In the genomic region with DNA sequence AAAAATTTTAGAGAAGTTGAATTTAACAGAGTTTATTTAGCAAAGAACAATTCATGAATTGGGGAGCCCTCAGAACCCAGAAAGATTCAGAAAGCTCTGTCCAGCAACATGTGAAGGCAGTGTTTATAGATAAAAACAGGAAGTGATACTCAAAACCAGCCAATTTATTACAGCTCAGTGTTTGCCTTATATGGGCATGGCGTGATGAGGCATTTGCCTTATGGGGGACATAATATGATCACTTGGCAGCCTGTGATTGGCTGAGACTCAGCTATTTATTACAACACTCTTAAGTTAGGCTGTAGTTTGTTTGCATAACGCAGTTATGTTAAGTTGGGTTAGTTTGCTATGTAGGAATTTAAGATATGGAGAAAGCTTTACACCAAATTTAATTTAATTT, we compare ENCODE assay signal across 1 cellular context.
A peak's percentile ranks its signal among the peaks of the same experiment; 100 is the strongest.
TF ChIP-seq lines count a peak whose summit lies in the region.

No MANE protein-coding gene starts in this region.

TF ChIP-seq in HepG2, 621 proteins besides CTCF, POLR2A, EP300 and RAD21:
- peak; percentile 93 for TF ChIP-seq SRF (IDR thresholded peaks at IDR 0.05; ENCODE audit: low read depth, low read length)
- TF ChIP-seq, protein P1, sequence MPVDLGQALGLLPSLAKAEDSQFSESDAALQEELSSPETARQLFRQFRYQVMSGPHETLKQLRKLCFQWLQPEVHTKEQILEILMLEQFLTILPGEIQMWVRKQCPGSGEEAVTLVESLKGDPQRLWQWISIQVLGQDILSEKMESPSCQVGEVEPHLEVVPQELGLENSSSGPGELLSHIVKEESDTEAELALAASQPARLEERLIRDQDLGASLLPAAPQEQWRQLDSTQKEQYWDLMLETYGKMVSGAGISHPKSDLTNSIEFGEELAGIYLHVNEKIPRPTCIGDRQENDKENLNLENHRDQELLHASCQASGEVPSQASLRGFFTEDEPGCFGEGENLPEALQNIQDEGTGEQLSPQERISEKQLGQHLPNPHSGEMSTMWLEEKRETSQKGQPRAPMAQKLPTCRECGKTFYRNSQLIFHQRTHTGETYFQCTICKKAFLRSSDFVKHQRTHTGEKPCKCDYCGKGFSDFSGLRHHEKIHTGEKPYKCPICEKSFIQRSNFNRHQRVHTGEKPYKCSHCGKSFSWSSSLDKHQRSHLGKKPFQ (CRISPR knock-in tag; IDR thresholded peaks at IDR 0.05; ENCODE audit: insufficient replicate concordance), result no peak
